Comparison of ENCODE assay signal across 9 cellular contexts in genomic region chr18:3623769-3624545, GRCh38.
DNase-seq lines count a peak whose midpoint lies in the region; ATAC-seq, FAIRE-seq and TF ChIP-seq lines count a peak whose summit lies in the region.
"Had no signal": no experiment of that assay in that cellular context is flagged by ENCODE, and none has a peak within 500 bp of the region (broad histone marks: within the 10 kb centered on the region; RNA-seq: fewer than 3 reads in every experiment).

No MANE protein-coding gene starts in this region.

- H3K14ac ChIP-seq in H1 (ENCODE audit: insufficient read length): no peak overlapping the region

- peak overlapping the region; percentile 57; the same call in 1 of the 2 replicates for H2AK5ac ChIP-seq in H1 (ENCODE audit: low read depth, low read length)

- H3K27me3 Mint-ChIP-seq in T-helper 17 cell (no peaks in the 10 kb centered on the region), mesothelial cell of epicardium (ENCODE audit: low read depth) (no peaks in the 10 kb centered on the region)
- H3K27me3 Mint-ChIP-seq in CD8-positive, alpha-beta T cell (ENCODE audit: low read depth): no peaks in the 10 kb centered on the region
- H3K27me3 Mint-ChIP-seq: CD4-positive, CD25-positive, alpha-beta regulatory T cell had no signal

- H3K4ac ChIP-seq in H1 (replicated peaks; ENCODE audit: insufficient read length, low read depth, low read length): peak overlapping the region; percentile 89

- H2BK5ac ChIP-seq in H1 (ENCODE audit: low read depth, low read length): peak overlapping the region; percentile 97

- peak overlapping the region; percentile 31 to 52 for H3K4me2 ChIP-seq in H1 (ENCODE audit: insufficient read depth in 1 of 2, low read depth in 2 of 2, low read length in 2 of 2)

- no peak overlapping the region for H2AFZ ChIP-seq in H1 (ENCODE audit: low read length)

- no peaks in the 10 kb centered on the region for H3K9me3 Mint-ChIP-seq in mesothelial cell of epicardium
- no peaks in the 10 kb centered on the region for H3K9me3 Mint-ChIP-seq in CD8-positive, alpha-beta T cell
- H3K9me3 Mint-ChIP-seq: CD4-positive, CD25-positive, alpha-beta regulatory T cell had no signal

- FAIRE-seq in H1 (lab: Jason Lieb, UNC): no peak

- H2BK15ac ChIP-seq in H1 (ENCODE audit: low read length): peak overlapping the region; percentile 85; the same call in 1 of the 2 replicates

- H3K9me3 ChIP-seq in T-helper 17 cell (ENCODE audit: control insufficient read depth, low read length, poor library complexity, severe bottlenecking) (no peaks in the 10 kb centered on the region), H1 (ENCODE audit: insufficient read depth in 2 of 2, low read depth in 1 of 2, low read length in 1 of 2) (peaks cover 0 to 2% of the 10 kb centered on the region in 2 experiments; a peak in 1 of 4 replicates)
- no peaks in the 10 kb centered on the region for H3K9me3 ChIP-seq in CD8-positive, alpha-beta T cell (ENCODE audit: low read length)

- no peak for ATAC-seq in T-helper 17 cell
- ATAC-seq in CD8-positive, alpha-beta T cell: no peak

- H3K79me2 ChIP-seq in H1 (ENCODE audit: control insufficient read depth in 1 of 2, insufficient read depth in 2 of 2, low read length in 2 of 2): no peaks in the 10 kb centered on the region

- 41% methylated on average over 24 of the region's 30 CpGs; no CpG with 5 or more reads in 1 of the 2 experiments for WGBS in H1 (ENCODE audit: extremely low coverage in 1 of 2, insufficient coverage in 1 of 2, insufficient read length in 1 of 2, insufficient replicate concordance in 2 of 2, low coverage in 1 of 2, low lambda C conversion rate in 2 of 2, missing lambda C conversion rate in 1 of 2), 2 experiments

- H3K23me2 ChIP-seq in H1 (ENCODE audit: low read depth, low read length): no peaks in the 10 kb centered on the region

- H3K4me3 ChIP-seq in H1 (ENCODE audit: extremely low read depth in 1 of 4, insufficient read depth in 2 of 4, low read depth in 3 of 4, low read length in 4 of 4): no peak overlapping the region
- H3K4me3 ChIP-seq in CD8-positive, alpha-beta T cell (ENCODE audit: low read depth, low read length): no peak overlapping the region

- peak overlapping the region in 2 of 4 experiments; percentile 6 to 45; a peak in 2 of 7 replicates for H3K9ac ChIP-seq in H1 (replicated peaks in 1 of 4; ENCODE audit: extremely low read depth in 1 of 4, low read depth in 3 of 4, low read length in 3 of 4)

- H3K27me3 ChIP-seq in H1 (replicated peaks in 1 of 4; ENCODE audit: control insufficient read depth in 3 of 4, extremely low read depth in 1 of 4, insufficient read depth in 3 of 4, low read length in 3 of 4): no peaks in the 10 kb centered on the region
- no peaks in the 10 kb centered on the region for H3K27me3 ChIP-seq in CD8-positive, alpha-beta T cell (ENCODE audit: insufficient read depth, low read length)

- no peaks in the 10 kb centered on the region for H3K79me1 ChIP-seq in H1 (ENCODE audit: low read depth, low read length)

- H3K27ac ChIP-seq in H1 (ENCODE audit: low read depth, low read length): peak overlapping the region; percentile 48; the same call in 1 of the 2 replicates
- H3K27ac ChIP-seq in CD8-positive, alpha-beta T cell (ENCODE audit: low read depth, low read length): no peak overlapping the region

- TF ChIP-seq EP300 in H1 (IDR thresholded peaks at IDR 0.05; ENCODE audit: borderline replicate concordance in 1 of 2, low read depth in 2 of 2, low read length in 2 of 2): no peak

- peak overlapping the region; percentile 82 for H2BK20ac ChIP-seq in H1 (ENCODE audit: low read length)

- peak overlapping the region; percentile 95 for H4K91ac ChIP-seq in H1 (replicated peaks; ENCODE audit: insufficient read length, low read length)

- H3K23ac ChIP-seq in H1 (ENCODE audit: insufficient read length): no peak overlapping the region

- intact Hi-C loops in CD8-positive, alpha-beta T cell (cut with DNase I, micrococcal nuclease): loop anchor here in 1 of 2 experiments (2.0 kb wide), 1 partner anchor 19 kb away; no protein-coding TSS in a partner anchor

- H2BK120ac ChIP-seq in H1 (replicated peaks; ENCODE audit: low read depth, low read length): peak overlapping the region; percentile 57

- TF ChIP-seq RAD21 in H1 (IDR thresholded peaks at IDR 0.05 in 1 of 2, conservative IDR thresholded peaks at IDR 0.05 in 1 of 2; ENCODE audit: low read depth in 2 of 2, low read length in 2 of 2): no peak

- peak overlapping the region; percentile 74 for H3K4me3 Mint-ChIP-seq in T-helper 17 cell
- peak overlapping the region; percentile 15 for H3K4me3 Mint-ChIP-seq in mesothelial cell of epicardium
- no peak overlapping the region for H3K4me3 Mint-ChIP-seq in CD8-positive, alpha-beta T cell

- CTCF ChIA-PET in H1 (lab: Charles Lee; ENCODE audit: partially characterized antibody): interaction anchor here (0.6 to 4.5 kb wide), 8 partner anchors 8 to 326 kb away, joined by 3 to 29 read pairs (median 3); no protein-coding TSS in a partner anchor
- CTCF ChIA-PET in CD8-positive, alpha-beta T cell (lab: Charles Lee): no interaction called here

- peak overlapping the region; percentile 90 for H4K8ac ChIP-seq in H1 (ENCODE audit: extremely low read depth, insufficient read depth, low read length)

- H3K18ac ChIP-seq in H1 (ENCODE audit: extremely low read depth, low read length): peak overlapping the region; percentile 95

- no peak for TF ChIP-seq CTCF in H1 (IDR thresholded peaks at IDR 0.05; ENCODE audit: control extremely low read depth in 1 of 3, insufficient read depth in 1 of 3, low read depth in 1 of 3, low read length in 3 of 3)
- TF ChIP-seq CTCF in mesothelial cell of epicardium (IDR thresholded peaks at IDR 0.05; ENCODE audit: unreplicated experiment): no peak
- TF ChIP-seq CTCF in CD8-positive, alpha-beta T cell (IDR thresholded peaks at IDR 0.05): no peak

- H3K36me3 Mint-ChIP-seq in T-helper 17 cell (ENCODE audit: low read depth) (no peaks in the 10 kb centered on the region), mesothelial cell of epicardium (no peaks in the 10 kb centered on the region)
- no peaks in the 10 kb centered on the region for H3K36me3 Mint-ChIP-seq in CD8-positive, alpha-beta T cell
- H3K36me3 Mint-ChIP-seq: CD4-positive, CD25-positive, alpha-beta regulatory T cell had no signal

- peaks cover 9 to 21% (median 11%) of the 10 kb centered on the region in 4 experiments for H3K4me1 ChIP-seq in H1 (replicated peaks in 1 of 4; ENCODE audit: control insufficient read depth in 3 of 4, insufficient read depth in 4 of 4, low read length in 3 of 4)
- peaks cover 16% of the 10 kb centered on the region for H3K4me1 ChIP-seq in CD8-positive, alpha-beta T cell (ENCODE audit: insufficient read depth, low read length)

- H4K5ac ChIP-seq in H1 (ENCODE audit: insufficient read length, low read depth, low read length): peak overlapping the region; percentile 35

- H2BK12ac ChIP-seq in H1 (ENCODE audit: low read depth, low read length): peak overlapping the region; percentile 100

- peak; percentile 44 for DNase-seq in activated CD4-positive, alpha-beta T cell treated with anti-CD3 and anti-CD28 coated beads for 48 hours
- no peak for DNase-seq in activated CD4-positive, alpha-beta T cell treated with anti-CD3 and anti-CD28 coated beads, Interleukin-2, amount 50 U/mL, for 4 hours
- DNase-seq in T-helper 17 cell (no peak), H1 (ENCODE audit: low read depth in 1 of 2, low spot score in 2 of 2) (peak in 1 of 2 experiments; percentile 65), mesothelial cell of epicardium (ENCODE audit: low spot score in 2 of 2, unreplicated experiment in 2 of 2) (peak; percentile 32 to 62), ureter (ENCODE audit: low spot score) (peak; percentile 68), cortex of kidney (lab: John Stamatoyannopoulos, UW) (no peak)
- no peak for DNase-seq in CD8-positive, alpha-beta T cell

- TF ChIP-seq POLR2A in H1 (IDR thresholded peaks at IDR 0.05; ENCODE audit: control extremely low read depth in 1 of 2, low read depth in 2 of 2, low read length in 2 of 2): no peak

- H3K56ac ChIP-seq in H1 (replicated peaks; ENCODE audit: insufficient read length, low read depth, low read length): no peak overlapping the region

- no peaks in the 10 kb centered on the region for H4K20me1 ChIP-seq in H1 (replicated peaks in 1 of 2; ENCODE audit: control insufficient read depth in 1 of 2, insufficient read depth in 2 of 2, low read length in 2 of 2)

- peaks cover 12% of the 10 kb centered on the region for H3K4me1 Mint-ChIP-seq in T-helper 17 cell
- peaks cover 46% of the 10 kb centered on the region for H3K4me1 Mint-ChIP-seq in mesothelial cell of epicardium
- peaks cover 7% of the 10 kb centered on the region for H3K4me1 Mint-ChIP-seq in CD8-positive, alpha-beta T cell (ENCODE audit: low read depth)

- H3K36me3 ChIP-seq in H1 (ENCODE audit: control insufficient read depth in 2 of 4, insufficient read depth in 4 of 4, low read length in 3 of 4): no peaks in the 10 kb centered on the region
- H3K36me3 ChIP-seq in CD8-positive, alpha-beta T cell (ENCODE audit: insufficient read depth, low read length): no peaks in the 10 kb centered on the region

- POLR2A ChIA-PET in H1 (lab: Charles Lee; ENCODE audit: partially characterized antibody): interaction anchor here (0.9 to 2.3 kb wide), 7 partner anchors 13 to 327 kb away, joined by 3 to 29 read pairs (median 5); no protein-coding TSS in a partner anchor
- POLR2A ChIA-PET in CD8-positive, alpha-beta T cell (lab: Charles Lee): interaction anchor here (0.6 kb wide), 1 partner anchor 7 kb away, joined by 4 read pairs; no protein-coding TSS in a partner anchor

- H3K27ac Mint-ChIP-seq in T-helper 17 cell (peak overlapping the region; percentile 49), mesothelial cell of epicardium (peak overlapping the region; percentile 98)
- no peak overlapping the region for H3K27ac Mint-ChIP-seq in CD8-positive, alpha-beta T cell

TF ChIP-seq in H1, 55 proteins besides CTCF, POLR2A, EP300 and RAD21 (continues in another document):
- no peak for TF ChIP-seq RNF2 (IDR thresholded peaks at IDR 0.05; ENCODE audit: borderline replicate concordance, low read depth, low read length, missing control alignments, poor library complexity, severe bottlenecking)
- no peak for TF ChIP-seq JUN (IDR thresholded peaks at IDR 0.05; ENCODE audit: low read depth, low read length)
- TF ChIP-seq SUZ12 (IDR thresholded peaks at IDR 0.05; ENCODE audit: low read length): no peak
- TF ChIP-seq YY1 (IDR thresholded peaks at IDR 0.05; ENCODE audit: low read depth, low read length): 0 out of 2 replicates have a peak, but pooled peaks have one; percentile 26
- no peak for TF ChIP-seq FOSL1 (IDR thresholded peaks at IDR 0.05; ENCODE audit: insufficient read depth, low read depth, low read length)
- peak; percentile 51 for TF ChIP-seq SAP30 (IDR thresholded peaks at IDR 0.05; ENCODE audit: insufficient read depth, insufficient replicate concordance, low read length)
- no peak for TF ChIP-seq SIX5 (IDR thresholded peaks at IDR 0.05; ENCODE audit: low read depth, low read length)
- TF ChIP-seq HDAC2 (IDR thresholded peaks at IDR 0.05; ENCODE audit: borderline replicate concordance in 1 of 2, low read depth in 2 of 2, low read length in 2 of 2): no peak
- no peak for TF ChIP-seq JUND (IDR thresholded peaks at IDR 0.05; ENCODE audit: low read length)
- no peak for TF ChIP-seq TCF12 (IDR thresholded peaks at IDR 0.05; ENCODE audit: low read depth, low read length)
- TF ChIP-seq NRF1 (IDR thresholded peaks at IDR 0.05; ENCODE audit: low read depth, low read length): no peak

Comparison
In these comparisons a context has a peak if more than half of its experiments do, and no peak if none do; other contexts are left out.
1. DNase-seq: peak in activated CD4-positive, alpha-beta T cell treated with anti-CD3 and anti-CD28 coated beads for 48 hours (single experiment), mesothelial cell of epicardium (2 of 2) and ureter (single experiment); none in activated CD4-positive, alpha-beta T cell treated with anti-CD3 and anti-CD28 coated beads, Interleukin-2, amount 50 U/mL, for 4 hours (0 of 2), T-helper 17 cell (0 of 3), cortex of kidney (single experiment) and CD8-positive, alpha-beta T cell (0 of 7).